1 cellular context compared by ENCODE assay signal in genomic region chr18:75163736-75164135, GRCh38.
TF ChIP-seq lines count a peak whose summit lies in the region.

No MANE protein-coding gene starts in this region.

TF ChIP-seq in HepG2, 621 proteins besides CTCF, POLR2A, EP300 and RAD21:
- TF ChIP-seq ZHX1 (CRISPR knock-in tag; IDR thresholded peaks at IDR 0.05; ENCODE audit: low read depth) (no peak), GABPA (IDR thresholded peaks at IDR 0.05; ENCODE audit: low read depth, low read length) (no peak), GABPA (CRISPR knock-in tag; IDR thresholded peaks at IDR 0.05; ENCODE audit: low read depth) (no peak), MAFK (conservative IDR thresholded peaks at IDR 0.05 in 1 of 2, IDR thresholded peaks at IDR 0.05 in 1 of 2; ENCODE audit: low read length in 2 of 2) (peak; percentile 25 to 26; a peak in 1 of 4 replicates)
